Comparison of ENCODE assay signal across 15 cellular contexts in genomic region chr6:159483259-159483658, GRCh38.
DNase-seq lines count a peak whose midpoint lies in the region; ATAC-seq, FAIRE-seq and TF ChIP-seq lines count a peak whose summit lies in the region.
"Had no signal": no experiment of that assay in that cellular context is flagged by ENCODE, and none has a peak within 500 bp of the region (broad histone marks: within the 10 kb centered on the region; RNA-seq: fewer than 3 reads in every experiment).

No MANE protein-coding gene starts in this region.

- H3K4me1 ChIP-seq in BLaER1 (peaks cover 7% of the 10 kb centered on the region), small intestine (ENCODE audit: control insufficient read depth in 2 of 2, insufficient read depth in 1 of 2, low read depth in 1 of 2, low read length in 1 of 2) (no peaks in the 10 kb centered on the region)
- H3K4me1 ChIP-seq: BE2C, Caco-2 had no signal

- H4K20me1 ChIP-seq in BLaER1 (no peaks in the 10 kb centered on the region), SU-DHL-6 (ENCODE audit: low read depth, low read length) (no peaks in the 10 kb centered on the region)

- no peaks in the 10 kb centered on the region for H3K36me3 ChIP-seq in BLaER1
- peaks cover 3% of the 10 kb centered on the region; the same call in 1 of the 2 replicates for H3K36me3 ChIP-seq in SU-DHL-6 (ENCODE audit: low read length)
- no peaks in the 10 kb centered on the region for H3K36me3 ChIP-seq in small intestine (ENCODE audit: control insufficient read depth in 2 of 2, insufficient read depth in 2 of 2, low read length in 2 of 2)
- H3K36me3 ChIP-seq: BE2C had no signal

- no peaks in the 10 kb centered on the region for H3K27me3 ChIP-seq in BLaER1
- no peaks in the 10 kb centered on the region for H3K27me3 ChIP-seq in SU-DHL-6 (ENCODE audit: low read length)
- H3K27me3 ChIP-seq in small intestine (ENCODE audit: control insufficient read depth in 2 of 2, insufficient read depth in 2 of 2, low read length in 2 of 2), result no peaks in the 10 kb centered on the region

- DNase-seq in stimulated activated naive B cell treated with anti-CD40 and anti-IgM and Interleukin-4, amounts not matched to agents 10 μg/mL and 1 μg/mL and 100 μg/mL, for 72 hours, result no peak
- DNase-seq in NCI-H446 (lab: John Stamatoyannopoulos, UW) (no peak), dermis blood vessel endothelial cell (no peak), small intestine (no peak)
- DNase-seq: BE2C; Caco-2; CD8-positive, alpha-beta memory T cell; DND-41; GDM1; HCEC 1CT; HFFc6 had no signal

- no peaks in the 10 kb centered on the region for H3K9me3 Mint-ChIP-seq in stimulated activated naive B cell treated with anti-CD40 and anti-IgM and Interleukin-4, amounts not matched to agents 10 μg/mL and 1 μg/mL and 100 μg/mL, for 72 hours

- ATAC-seq in HG03025 (IDR thresholded peaks at IDR 0.05; ENCODE audit: low FRiP score, unreplicated experiment), result peak; percentile 83
- peak in 1 of 2 donors; percentile 64 for ATAC-seq in stimulated activated naive B cell treated with anti-CD40 and anti-IgM and Interleukin-4, amounts not matched to agents 10 μg/mL and 1 μg/mL and 100 μg/mL, for 72 hours (replicated peaks)

- H3K9me3 ChIP-seq in BLaER1 (no peaks in the 10 kb centered on the region; the same call in 1 of the 2 replicates), SU-DHL-6 (ENCODE audit: insufficient read depth, low read length) (no peaks in the 10 kb centered on the region), small intestine (ENCODE audit: control insufficient read depth, low read depth) (no peaks in the 10 kb centered on the region)
- H3K9me3 ChIP-seq: BE2C, Caco-2 had no signal

- no peak for TF ChIP-seq CTCF in SU-DHL-6 (IDR thresholded peaks at IDR 0.05; ENCODE audit: insufficient read depth, low read length, poor library complexity, severe bottlenecking)

- no peak overlapping the region for H3K4me3 ChIP-seq in BLaER1
- no peak overlapping the region for H3K4me3 ChIP-seq in SU-DHL-6 (ENCODE audit: insufficient read depth, low read length, poor library complexity, severe bottlenecking)
- no peak overlapping the region for H3K4me3 ChIP-seq in small intestine (ENCODE audit: low read depth in 1 of 2, low read length in 2 of 2)

- no peaks in the 10 kb centered on the region for H3K36me3 Mint-ChIP-seq in stimulated activated naive B cell treated with anti-CD40 and anti-IgM and Interleukin-4, amounts not matched to agents 10 μg/mL and 1 μg/mL and 100 μg/mL, for 72 hours

- no peak overlapping the region for H3K27ac ChIP-seq in BLaER1
- peak overlapping the region; percentile 35 for H3K27ac ChIP-seq in SU-DHL-6 (ENCODE audit: low read depth, low read length)
- no peak overlapping the region for H3K27ac ChIP-seq in small intestine (ENCODE audit: low read depth in 1 of 2, low read length in 1 of 2)

- H3K79me2 ChIP-seq in SU-DHL-6 (ENCODE audit: insufficient read depth, low read length), result no peaks in the 10 kb centered on the region

- no peaks in the 10 kb centered on the region for H3K9me2 ChIP-seq in SU-DHL-6 (replicated peaks; ENCODE audit: insufficient read depth, low read length)

- H3K9ac ChIP-seq in BLaER1 (no peak overlapping the region), SU-DHL-6 (ENCODE audit: low read length) (peak overlapping the region; percentile 1; the same call in 1 of the 2 replicates)

- H3K4me3 Mint-ChIP-seq in stimulated activated naive B cell treated with anti-CD40 and anti-IgM and Interleukin-4, amounts not matched to agents 10 μg/mL and 1 μg/mL and 100 μg/mL, for 72 hours, result no peak overlapping the region
- H3K4me3 Mint-ChIP-seq: CD8-positive, alpha-beta memory T cell; HFFc6 had no signal

- FAIRE-seq in small intestine (lab: Jason Lieb, UNC), result no peak
- FAIRE-seq: A204.1 had no signal

- H2AFZ ChIP-seq in SU-DHL-6 (ENCODE audit: low read depth, low read length, severe bottlenecking), result peak overlapping the region; percentile 54

- peak overlapping the region; percentile 71 for H3K27ac Mint-ChIP-seq in stimulated activated naive B cell treated with anti-CD40 and anti-IgM and Interleukin-4, amounts not matched to agents 10 μg/mL and 1 μg/mL and 100 μg/mL, for 72 hours
- H3K27ac Mint-ChIP-seq: CD8-positive, alpha-beta memory T cell; HFFc6 had no signal

- H3K27me3 Mint-ChIP-seq in stimulated activated naive B cell treated with anti-CD40 and anti-IgM and Interleukin-4, amounts not matched to agents 10 μg/mL and 1 μg/mL and 100 μg/mL, for 72 hours, result peaks cover 7 to 17% of the 10 kb centered on the region in 2 donors

- no peaks in the 10 kb centered on the region for H3F3A ChIP-seq in SU-DHL-6 (ENCODE audit: insufficient read depth)

- WGBS in small intestine, 3 donors, result 68 to 83% (median 70%) methylated on average over 3 of the region's 3 CpGs

- H3K4me1 Mint-ChIP-seq in stimulated activated naive B cell treated with anti-CD40 and anti-IgM and Interleukin-4, amounts not matched to agents 10 μg/mL and 1 μg/mL and 100 μg/mL, for 72 hours, result peaks cover 0 to 11% of the 10 kb centered on the region in 2 donors
- H3K4me1 Mint-ChIP-seq: CD8-positive, alpha-beta memory T cell had no signal

- peak overlapping the region; percentile 11; the same call in 1 of the 2 replicates for H3K4me2 ChIP-seq in BLaER1
- peak overlapping the region; percentile 32 for H3K4me2 ChIP-seq in SU-DHL-6 (ENCODE audit: low read depth, low read length, poor library complexity, severe bottlenecking)
